ENCODE assay signal across 19 cellular contexts in the genomic region with DNA sequence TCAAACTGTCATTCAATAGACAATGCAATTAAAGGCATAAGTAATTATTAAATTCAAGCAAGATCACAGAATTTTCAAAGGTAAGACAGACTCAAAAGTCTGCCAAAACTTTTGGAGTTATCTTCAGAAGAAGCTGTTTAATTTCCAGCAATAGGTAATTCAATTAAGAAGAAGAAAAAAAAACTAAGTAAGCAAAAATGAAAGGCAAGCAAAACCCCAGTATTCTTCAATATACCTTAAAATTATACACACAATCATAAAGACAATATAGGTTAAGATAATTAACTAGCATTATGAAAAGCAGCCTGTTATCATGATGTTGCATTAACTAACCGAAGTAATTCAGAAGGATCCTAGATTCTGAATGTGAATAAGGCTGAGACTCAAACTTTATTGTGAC. TPM values are rescaled to one million over a fixed set of nuclear protein-coding genes. Genes with fewer than 3 reads are reported as not detected.
DNase-seq lines count a peak whose midpoint lies in the region; ATAC-seq, FAIRE-seq and TF ChIP-seq lines count a peak whose summit lies in the region.
"Had no signal": no experiment of that assay in that cellular context is flagged by ENCODE, and none has a peak within 500 bp of the region (broad histone marks: within the 10 kb centered on the region; RNA-seq: fewer than 3 reads in every experiment).

No MANE protein-coding gene starts in this region.

- POLR2A ChIA-PET in A549 (lab: Yijun Ruan, JAX), result no interaction called here
- POLR2A ChIA-PET in CD4-positive, alpha-beta T cell (lab: Charles Lee), result no interaction called here

- intact Hi-C loops in CD4-positive, alpha-beta T cell (cut with DNase I, micrococcal nuclease), result no loop called here

- no peaks in the 10 kb centered on the region for H3K27me3 Mint-ChIP-seq in CD4-positive, alpha-beta T cell
- H3K27me3 Mint-ChIP-seq in neural crest cell (ENCODE audit: low read depth), result no peaks in the 10 kb centered on the region

- H3K27ac ChIP-seq in A549, result no peak overlapping the region
- no peak overlapping the region for H3K27ac ChIP-seq in CD4-positive, alpha-beta T cell (ENCODE audit: low read depth, low read length)
- H3K27ac ChIP-seq in SU-DHL-6 (ENCODE audit: low read depth, low read length), result no peak overlapping the region
- H3K27ac ChIP-seq: BLaER1, GM23248, KMS-11 had no signal

- peaks cover 32% of the 10 kb centered on the region for H3K36me3 Mint-ChIP-seq in CD4-positive, alpha-beta T cell (ENCODE audit: low read depth)
- peaks cover 2% of the 10 kb centered on the region for H3K36me3 Mint-ChIP-seq in neural crest cell (ENCODE audit: low read depth)

- H3K9me3 Mint-ChIP-seq in CD4-positive, alpha-beta T cell, result no peaks in the 10 kb centered on the region
- no peaks in the 10 kb centered on the region for H3K9me3 Mint-ChIP-seq in neural crest cell
- H3K9me3 Mint-ChIP-seq: CD14-positive monocyte; CD8-positive, alpha-beta T cell had no signal

- no peak for FAIRE-seq in A549 (lab: Jason Lieb, UNC)
- FAIRE-seq: A204.1, GM12878, HTR-8/SVneo had no signal

- peaks cover 5% of the 10 kb centered on the region; the same call in 1 of the 2 replicates for H3K36me3 ChIP-seq in SU-DHL-6 (ENCODE audit: low read length)

- TF ChIP-seq CTCF in A549 (IDR thresholded peaks at IDR 0.05), result no peak
- TF ChIP-seq CTCF in CD4-positive, alpha-beta T cell (IDR thresholded peaks at IDR 0.05), result no peak
- no peak for TF ChIP-seq CTCF in SU-DHL-6 (IDR thresholded peaks at IDR 0.05; ENCODE audit: insufficient read depth, low read length, poor library complexity, severe bottlenecking)
- no peak for TF ChIP-seq CTCF in neural crest cell (conservative IDR thresholded peaks at IDR 0.05)

- no peak overlapping the region for H2AFZ ChIP-seq in SU-DHL-6 (ENCODE audit: low read depth, low read length, severe bottlenecking)
- H2AFZ ChIP-seq: GM23248 had no signal

- DNase-seq in A549 (ENCODE audit: low read depth in 1 of 2, low spot score in 1 of 2) (no peak), neural crest cell (ENCODE audit: low read depth, low spot score) (no peak), putamen (ENCODE audit: low spot score) (no peak), AG08396 (ENCODE audit: low spot score) (no peak)
- no peak for DNase-seq in CD4-positive, alpha-beta T cell
- DNase-seq: Calu3; CD8-positive, alpha-beta T cell; DMS79 treated with DMSO at 0.1 percent for 48 hours; EL; GM23248 had no signal

- peaks cover 81% of the 10 kb centered on the region for H3K79me2 ChIP-seq in SU-DHL-6 (ENCODE audit: insufficient read depth, low read length)

- H3K9ac ChIP-seq in SU-DHL-6 (ENCODE audit: low read length), result no peak overlapping the region
- H3K9ac ChIP-seq: BLaER1, GM23248, KMS-11 had no signal

- 73% methylated on average over 1 of the region's 1 CpG for WGBS in A549 (ENCODE audit: missing lambda C conversion rate)

- H3K9me2 ChIP-seq in SU-DHL-6 (replicated peaks; ENCODE audit: insufficient read depth, low read length), result no peaks in the 10 kb centered on the region

- H3K4me1 Mint-ChIP-seq in CD4-positive, alpha-beta T cell (ENCODE audit: low read depth), result peaks cover 66% of the 10 kb centered on the region
- H3K4me1 Mint-ChIP-seq in neural crest cell, result peaks cover 28% of the 10 kb centered on the region

- H3K27me3 ChIP-seq in CD4-positive, alpha-beta T cell (ENCODE audit: control insufficient read depth, insufficient read depth, low read length), result no peaks in the 10 kb centered on the region
- H3K27me3 ChIP-seq in SU-DHL-6 (ENCODE audit: low read length), result no peaks in the 10 kb centered on the region
- H3K27me3 ChIP-seq: BLaER1 had no signal

- H3K4me2 ChIP-seq in A549 (no peak overlapping the region), SU-DHL-6 (ENCODE audit: low read depth, low read length, poor library complexity, severe bottlenecking) (peak overlapping the region; percentile 8)
- H3K4me2 ChIP-seq: BLaER1, KMS-11 had no signal

- peak overlapping the region; percentile 48 for H3K4me3 Mint-ChIP-seq in CD4-positive, alpha-beta T cell
- peak overlapping the region; percentile 69 for H3K4me3 Mint-ChIP-seq in neural crest cell
- H3K4me3 Mint-ChIP-seq: CD14-positive monocyte; CD8-positive, alpha-beta T cell had no signal

- H3K4me1 ChIP-seq in A549, result peaks cover 7% of the 10 kb centered on the region; the same call in 1 of the 3 replicates

- H3K9me3 ChIP-seq in A549 (no peaks in the 10 kb centered on the region), SU-DHL-6 (ENCODE audit: insufficient read depth, low read length) (no peaks in the 10 kb centered on the region)
- no peaks in the 10 kb centered on the region for H3K9me3 ChIP-seq in CD4-positive, alpha-beta T cell (ENCODE audit: control insufficient read depth, low read length)
- H3K9me3 ChIP-seq: BLaER1, HAP-1 had no signal

- no peak for TF ChIP-seq RAD21 in A549 (conservative IDR thresholded peaks at IDR 0.05 in 1 of 2, IDR thresholded peaks at IDR 0.05 in 1 of 2)

- TF ChIP-seq POLR2A in A549 (IDR thresholded peaks at IDR 0.05; ENCODE audit: low read length), result no peak

- CTCF ChIA-PET in A549 (lab: Yijun Ruan, JAX), result interaction anchor here (1.2 to 1.6 kb wide), 2 partner anchors 9 to 10 kb away, joined by 4 read pairs; no protein-coding TSS in a partner anchor
- CTCF ChIA-PET in CD4-positive, alpha-beta T cell (lab: Charles Lee), result no interaction called here

- H4K20me1 ChIP-seq in SU-DHL-6 (ENCODE audit: low read depth, low read length), result peaks cover 3% of the 10 kb centered on the region

- ATAC-seq in A549, result no peak
- ATAC-seq in CD4-positive, alpha-beta T cell (ENCODE audit: poor library complexity), result no peak
- no peak for ATAC-seq in GM19351 (IDR thresholded peaks at IDR 0.05; ENCODE audit: unreplicated experiment)
- ATAC-seq: CD8-positive, alpha-beta T cell; GM12878 had no signal

- no peak overlapping the region for H3K27ac Mint-ChIP-seq in CD4-positive, alpha-beta T cell
- no peak overlapping the region for H3K27ac Mint-ChIP-seq in neural crest cell (ENCODE audit: unreplicated experiment)
- H3K27ac Mint-ChIP-seq: CD8-positive, alpha-beta T cell had no signal

- H3F3A ChIP-seq in SU-DHL-6 (ENCODE audit: insufficient read depth), result 0 out of 2 replicates have a peak, but pooled peaks cover 4% of the 10 kb centered on the region

- no peak for TF ChIP-seq EP300 in A549 (IDR thresholded peaks at IDR 0.05)

- H3K4me3 ChIP-seq in A549 (no peak overlapping the region), SU-DHL-6 (ENCODE audit: insufficient read depth, low read length, poor library complexity, severe bottlenecking) (no peak overlapping the region)
- H3K4me3 ChIP-seq: BLaER1, GM23248, HAP-1 had no signal

TF ChIP-seq in A549, 52 proteins besides CTCF, POLR2A, EP300 and RAD21:
- no peak for TF ChIP-seq RCOR1 (IDR thresholded peaks at IDR 0.05; ENCODE audit: low read depth, low read length)
- TF ChIP-seq RFX5 (IDR thresholded peaks at IDR 0.05), result no peak
- TF ChIP-seq CEBPB (IDR thresholded peaks at IDR 0.05), result no peak
- TF ChIP-seq RNF2 (IDR thresholded peaks at IDR 0.05; ENCODE audit: borderline replicate concordance, low read depth), result no peak
- no peak for TF ChIP-seq POLR2AphosphoS2 (conservative IDR thresholded peaks at IDR 0.05; ENCODE audit: low read length)
- TF ChIP-seq, protein P1, sequence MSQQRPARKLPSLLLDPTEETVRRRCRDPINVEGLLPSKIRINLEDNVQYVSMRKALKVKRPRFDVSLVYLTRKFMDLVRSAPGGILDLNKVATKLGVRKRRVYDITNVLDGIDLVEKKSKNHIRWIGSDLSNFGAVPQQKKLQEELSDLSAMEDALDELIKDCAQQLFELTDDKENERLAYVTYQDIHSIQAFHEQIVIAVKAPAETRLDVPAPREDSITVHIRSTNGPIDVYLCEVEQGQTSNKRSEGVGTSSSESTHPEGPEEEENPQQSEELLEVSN (IDR thresholded peaks at IDR 0.05; ENCODE audit: borderline replicate concordance, low read depth), result no peak
- no peak for TF ChIP-seq SMC3 (IDR thresholded peaks at IDR 0.05)
- TF ChIP-seq MAFK (IDR thresholded peaks at IDR 0.05; ENCODE audit: partially characterized antibody), result peak; percentile 16

RNA-seq across cellular contexts. Expression of a gene that starts 3.5 kb away (rescaled TPM):
- 18.5 and 19.8 TPM in 2 replicates for polyA plus RNA-seq in A549 (2011; rRNA removed)
- 4.0 and 4.7 TPM in 2 replicates for polyA plus RNA-seq in A549 (2012; cell fraction: cytosol; rRNA removed)
- polyA plus RNA-seq in A549 (2012; cell fraction: nucleus; rRNA removed), result 2.9 and 3.9 TPM in 2 replicates
- polyA plus RNA-seq in A549 (2017; fragmentation: RNase III; extraction: RNeasy Plus Mini Kit Qiagen cat#74134 plus additional on column Dnase treatment), result 6.1 to 6.6 TPM (median 6.2 TPM) in 3 replicates
- polyA minus RNA-seq in A549 (2011; rRNA and poly(A)+ RNA removed), result 27.2 and 28.4 TPM in 2 replicates
- total RNA-seq in CD4-positive, alpha-beta T cell, result 10 to 100 TPM; 36.1 to 39.6 TPM
- total RNA-seq in neural crest cell, result 27.4 and 32.7 TPM in 2 replicates

RNA-seq across cellular contexts. Expression of a gene that starts 31.9 kb away (rescaled TPM):
- polyA plus RNA-seq in A549 (2011; rRNA removed) (40.3 and 49.5 TPM in 2 replicates), A549 (2017; fragmentation: RNase III; extraction: RNeasy Plus Mini Kit Qiagen cat#74134 plus additional on column Dnase treatment) (19.2 to 21.3 TPM (median 20.0 TPM) in 3 replicates)
- 8.1 and 9.3 TPM in 2 replicates for polyA plus RNA-seq in A549 (2012; cell fraction: cytosol; rRNA removed)
- polyA plus RNA-seq in A549 (2012; cell fraction: nucleus; rRNA removed), result 6.4 and 12.1 TPM in 2 replicates
- 70.4 and 76.7 TPM in 2 replicates for polyA minus RNA-seq in A549 (2011; rRNA and poly(A)+ RNA removed)
- total RNA-seq in CD4-positive, alpha-beta T cell, result 10 to 100 TPM; 14.2 to 14.5 TPM
- 67.2 and 73.3 TPM in 2 replicates for total RNA-seq in neural crest cell

RNA-seq across cellular contexts. Expression of a gene that starts 35.1 kb away (rescaled TPM):
- polyA plus RNA-seq in A549 (2011; rRNA removed) (89.5 and 99.3 TPM in 2 replicates), A549 (2017; fragmentation: RNase III; extraction: RNeasy Plus Mini Kit Qiagen cat#74134 plus additional on column Dnase treatment) (86.6 to 92.4 TPM (median 91.0 TPM) in 3 replicates)
- 111 and 136 TPM in 2 replicates for polyA plus RNA-seq in A549 (2012; cell fraction: cytosol; rRNA removed)
- 82.7 and 92.9 TPM in 2 replicates for polyA plus RNA-seq in A549 (2012; cell fraction: nucleus; rRNA removed)
- 21.9 and 27.9 TPM in 2 replicates for polyA minus RNA-seq in A549 (2011; rRNA and poly(A)+ RNA removed)
- total RNA-seq in CD4-positive, alpha-beta T cell, result 10 to 100 TPM; 14.4 to 15.7 TPM
- 65.5 and 67.4 TPM in 2 replicates for total RNA-seq in neural crest cell
